14 cellular contexts compared by ENCODE assay signal in the genomic region with DNA sequence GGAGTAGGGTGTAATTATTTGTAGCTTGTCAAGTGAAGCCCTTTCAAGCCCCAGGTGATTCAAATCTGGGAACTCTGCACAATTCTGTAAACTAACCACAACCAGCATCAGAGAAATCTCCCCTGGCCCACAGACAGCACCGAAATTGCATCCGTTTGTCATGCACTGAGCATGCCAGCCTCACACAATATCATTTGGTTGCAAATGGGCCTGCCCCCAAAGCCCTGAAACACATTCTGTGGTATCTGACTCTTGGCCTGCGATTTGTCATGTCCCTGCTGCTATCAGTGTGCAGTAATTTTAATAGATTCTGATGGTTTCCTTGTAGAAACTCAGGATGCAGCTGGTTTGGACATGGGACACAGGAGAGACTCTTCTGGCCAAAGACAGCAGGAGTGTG. TPM values are rescaled to one million over a fixed set of nuclear protein-coding genes. Genes with fewer than 3 reads are reported as not detected.
DNase-seq lines count a peak whose midpoint lies in the region; ATAC-seq, FAIRE-seq and TF ChIP-seq lines count a peak whose summit lies in the region.
"Had no signal": no experiment of that assay in that cellular context is flagged by ENCODE, and none has a peak within 500 bp of the region (broad histone marks: within the 10 kb centered on the region; RNA-seq: fewer than 3 reads in every experiment).

No MANE protein-coding gene starts in this region.

- H3K9me3 Mint-ChIP-seq in astrocyte (ENCODE audit: unreplicated experiment) = no peaks in the 10 kb centered on the region
- no peaks in the 10 kb centered on the region for H3K9me3 Mint-ChIP-seq in CD4-positive, alpha-beta T cell

- peak; percentile 10 for DNase-seq in ELR (ENCODE audit: low read depth)
- peak; percentile 58 for DNase-seq in astrocyte (ENCODE audit: low read depth)
- DNase-seq in inferior parietal cortex (ENCODE audit: extremely low spot score) = no peak
- no peak for DNase-seq in NAMALWA (ENCODE audit: low spot score)
- no peak for DNase-seq in CD4-positive, alpha-beta T cell
- DNase-seq in HTR-8/SVneo (ENCODE audit: insufficient read length, low spot score) = no peak
- DNase-seq: naive B cell, NCI-H510A treated with DMSO at 0.1 percent for 48 hours, Right ventricle myocardium superior, upper lobe of right lung, WERI-Rb-1 had no signal

- CTCF ChIA-PET in CD4-positive, alpha-beta T cell (lab: Charles Lee) = no interaction called here

- H3K4me1 Mint-ChIP-seq in astrocyte (ENCODE audit: low read depth, unreplicated experiment) = peaks cover 17% of the 10 kb centered on the region
- H3K4me1 Mint-ChIP-seq in CD4-positive, alpha-beta T cell (ENCODE audit: low read depth) = peaks cover 4% of the 10 kb centered on the region

- POLR2A ChIA-PET in CD4-positive, alpha-beta T cell (lab: Charles Lee) = no interaction called here

- H4K20me1 ChIP-seq in astrocyte (ENCODE audit: insufficient read depth, low read length) = peaks cover 53% of the 10 kb centered on the region

- no peak overlapping the region for H3K4me3 Mint-ChIP-seq in astrocyte (ENCODE audit: unreplicated experiment)
- no peak overlapping the region for H3K4me3 Mint-ChIP-seq in CD4-positive, alpha-beta T cell
- H3K4me3 Mint-ChIP-seq: naive B cell had no signal

- peaks cover 6% of the 10 kb centered on the region for H3K79me2 ChIP-seq in astrocyte (ENCODE audit: insufficient read depth, low read length)

- ATAC-seq in GM19395 (IDR thresholded peaks at IDR 0.05; ENCODE audit: unreplicated experiment) (peak; percentile 69), HG03066 (IDR thresholded peaks at IDR 0.05; ENCODE audit: low read depth, unreplicated experiment) (peak; percentile 43)
- ATAC-seq in CD4-positive, alpha-beta T cell (ENCODE audit: poor library complexity) = no peak
- ATAC-seq: sciatic nerve, upper lobe of right lung had no signal

- H3K4me1 ChIP-seq in astrocyte (ENCODE audit: insufficient read depth, low read length) = no peaks in the 10 kb centered on the region
- H3K4me1 ChIP-seq: upper lobe of right lung had no signal

- no peak overlapping the region for H3K4me3 ChIP-seq in astrocyte (ENCODE audit: insufficient read depth, low read depth, low read length)
- H3K4me3 ChIP-seq: upper lobe of right lung had no signal

- H3K36me3 ChIP-seq in astrocyte (ENCODE audit: insufficient read depth, low read length) = no peaks in the 10 kb centered on the region
- H3K36me3 ChIP-seq: upper lobe of right lung, WERI-Rb-1 had no signal

- H3K27ac Mint-ChIP-seq in astrocyte (ENCODE audit: unreplicated experiment) = no peak overlapping the region
- H3K27ac Mint-ChIP-seq in CD4-positive, alpha-beta T cell = no peak overlapping the region
- H3K27ac Mint-ChIP-seq: naive B cell had no signal

- no peak overlapping the region for H2AFZ ChIP-seq in astrocyte (ENCODE audit: low read depth, low read length)

- no peak overlapping the region for H3K9ac ChIP-seq in astrocyte (ENCODE audit: low read length)

- H3K4me2 ChIP-seq in astrocyte (ENCODE audit: low read length) = no peak overlapping the region

- TF ChIP-seq CTCF in astrocyte (IDR thresholded peaks at IDR 0.05; ENCODE audit: insufficient read depth, low read depth, low read length) = no peak
- TF ChIP-seq CTCF in CD4-positive, alpha-beta T cell (IDR thresholded peaks at IDR 0.05) = no peak

- H3K27me3 ChIP-seq in astrocyte (ENCODE audit: insufficient read depth, low read length) = no peaks in the 10 kb centered on the region
- no peaks in the 10 kb centered on the region for H3K27me3 ChIP-seq in CD4-positive, alpha-beta T cell (ENCODE audit: control insufficient read depth, insufficient read depth, low read length)
- H3K27me3 ChIP-seq: upper lobe of right lung had no signal

- no peaks in the 10 kb centered on the region for H3K9me3 ChIP-seq in astrocyte (ENCODE audit: insufficient read depth, low read depth, low read length)
- H3K9me3 ChIP-seq in CD4-positive, alpha-beta T cell (ENCODE audit: control insufficient read depth, low read length) = no peaks in the 10 kb centered on the region
- H3K9me3 ChIP-seq: upper lobe of right lung had no signal

- H3K27ac ChIP-seq in astrocyte (ENCODE audit: low read depth, low read length) = no peak overlapping the region
- H3K27ac ChIP-seq in CD4-positive, alpha-beta T cell (ENCODE audit: low read depth, low read length) = no peak overlapping the region
- H3K27ac ChIP-seq: upper lobe of right lung, WERI-Rb-1 had no signal

- FAIRE-seq in astrocyte (lab: Jason Lieb, UNC) (no peak), HTR-8/SVneo (lab: Jason Lieb, UNC) (no peak)

- H3K27me3 Mint-ChIP-seq in astrocyte (ENCODE audit: low read depth, unreplicated experiment) = no peaks in the 10 kb centered on the region
- no peaks in the 10 kb centered on the region for H3K27me3 Mint-ChIP-seq in CD4-positive, alpha-beta T cell
- H3K27me3 Mint-ChIP-seq: naive B cell had no signal

- peaks cover 9% of the 10 kb centered on the region for H3K36me3 Mint-ChIP-seq in astrocyte (ENCODE audit: low read depth, unreplicated experiment)
- no peaks in the 10 kb centered on the region for H3K36me3 Mint-ChIP-seq in CD4-positive, alpha-beta T cell (ENCODE audit: low read depth)
- H3K36me3 Mint-ChIP-seq: naive B cell had no signal

- intact Hi-C loops in CD4-positive, alpha-beta T cell (cut with DNase I, micrococcal nuclease) = no loop called here

RNA-seq across cellular contexts. Expression of a gene that starts 35.3 kb away (rescaled TPM):
- 33.7 and 44.6 TPM in 2 replicates for total RNA-seq in astrocyte
- 1 to 10 TPM; 2.3 to 3.0 TPM for total RNA-seq in CD4-positive, alpha-beta T cell

Comparison
In these comparisons a context has a peak if more than half of its experiments do, and no peak if none do; other contexts are left out.
1. DNase-seq: peak in ELR (single experiment) and astrocyte (single experiment); none in inferior parietal cortex (single experiment), NAMALWA (single experiment), CD4-positive, alpha-beta T cell (0 of 10) and HTR-8/SVneo (single experiment).